1 cellular context compared by ENCODE assay signal in the genomic region with DNA sequence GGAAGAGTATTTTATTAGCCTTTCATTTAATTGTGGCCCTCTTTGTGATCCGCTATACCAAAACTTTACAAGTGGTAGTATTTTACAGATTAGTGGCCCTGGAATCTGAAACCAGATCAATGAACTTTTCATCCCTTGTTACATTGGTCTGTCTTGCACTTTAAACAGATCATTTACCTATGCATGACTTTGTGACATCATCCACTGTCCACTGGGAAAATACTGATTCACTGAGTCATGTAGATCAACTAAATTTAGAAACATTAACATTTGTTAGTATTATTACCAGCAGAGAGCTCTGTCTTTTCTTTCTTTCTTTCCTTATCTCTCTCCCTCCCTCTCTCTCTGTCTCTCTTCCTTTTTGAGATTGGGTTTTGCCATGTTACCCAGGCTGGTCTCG.
TF ChIP-seq lines count a peak whose summit lies in the region.

No MANE protein-coding gene starts in this region.

TF ChIP-seq in HCT116, 20 proteins besides CTCF, POLR2A, EP300 and RAD21 (continued from another document):
- TF ChIP-seq, protein P1, sequence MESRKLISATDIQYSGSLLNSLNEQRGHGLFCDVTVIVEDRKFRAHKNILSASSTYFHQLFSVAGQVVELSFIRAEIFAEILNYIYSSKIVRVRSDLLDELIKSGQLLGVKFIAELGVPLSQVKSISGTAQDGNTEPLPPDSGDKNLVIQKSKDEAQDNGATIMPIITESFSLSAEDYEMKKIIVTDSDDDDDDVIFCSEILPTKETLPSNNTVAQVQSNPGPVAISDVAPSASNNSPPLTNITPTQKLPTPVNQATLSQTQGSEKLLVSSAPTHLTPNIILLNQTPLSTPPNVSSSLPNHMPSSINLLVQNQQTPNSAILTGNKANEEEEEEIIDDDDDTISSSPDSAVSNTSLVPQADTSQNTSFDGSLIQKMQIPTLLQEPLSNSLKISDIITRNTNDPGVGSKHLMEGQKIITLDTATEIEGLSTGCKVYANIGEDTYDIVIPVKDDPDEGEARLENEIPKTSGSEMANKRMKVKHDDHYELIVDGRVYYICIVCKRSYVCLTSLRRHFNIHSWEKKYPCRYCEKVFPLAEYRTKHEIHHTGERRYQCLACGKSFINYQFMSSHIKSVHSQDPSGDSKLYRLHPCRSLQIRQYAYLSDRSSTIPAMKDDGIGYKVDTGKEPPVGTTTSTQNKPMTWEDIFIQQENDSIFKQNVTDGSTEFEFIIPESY (IDR thresholded peaks at IDR 0.05; ENCODE audit: extremely low read depth, insufficient replicate concordance, low read length) = no peak
